23 cellular contexts compared by ENCODE assay signal in the genomic region with DNA sequence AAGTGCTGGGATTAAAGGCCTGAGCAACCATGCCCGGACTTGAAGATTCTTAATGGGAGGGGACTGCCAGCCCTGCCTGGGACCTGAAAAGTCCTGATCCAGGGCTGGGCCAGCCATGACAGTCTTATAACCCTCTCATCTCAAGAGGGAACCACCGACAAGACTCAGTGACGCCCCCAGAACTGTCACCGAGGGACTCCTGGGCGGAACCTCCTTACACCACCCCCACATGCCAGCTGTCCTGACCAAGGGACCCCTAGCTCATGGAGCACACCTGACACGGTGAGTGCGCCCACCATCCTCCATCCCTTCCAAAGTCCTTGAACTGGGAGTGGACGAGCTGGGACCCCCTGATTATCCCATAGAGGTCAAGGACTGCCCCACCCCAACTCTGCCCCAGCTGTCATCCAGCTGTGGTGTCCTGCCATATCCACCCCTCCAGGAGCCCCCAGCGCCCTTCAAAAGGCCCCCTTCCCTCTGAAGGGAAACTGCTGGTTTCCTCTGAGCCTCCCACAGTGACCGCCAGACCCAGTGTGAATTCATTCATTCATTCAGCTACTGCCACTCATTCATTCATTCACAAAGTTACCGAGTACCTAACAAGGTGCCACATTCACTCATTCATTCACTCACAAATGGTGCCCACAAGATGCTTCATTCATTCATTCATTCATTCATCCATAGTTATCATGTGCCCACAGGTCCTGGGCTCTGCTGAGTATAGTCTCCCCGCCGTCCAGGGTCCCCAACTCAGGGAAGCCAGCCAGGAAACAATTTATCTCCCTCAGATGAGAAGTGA. TPM values are rescaled to one million over a fixed set of nuclear protein-coding genes. Genes with fewer than 3 reads are reported as not detected.
"Had no signal": no experiment of that assay in that cellular context is flagged by ENCODE, and none has a peak within 500 bp of the region (broad histone marks: within the 10 kb centered on the region; RNA-seq: fewer than 3 reads in every experiment).

No MANE protein-coding gene starts in this region.

- H3K4me1 ChIP-seq: foreskin keratinocyte had no signal

- H3K27ac Mint-ChIP-seq: activated CD4-positive, alpha-beta T cell treated with anti-CD3 and anti-CD28 coated beads, Interleukin-2, amount 10 ng/mL, durations not matched to agents 7 days and 5 days; T-helper 1 cell treated with Interleukin-12 subunit alpha and Interleukin-12 subunit beta and Interleukin-4 antibody, amounts not matched to agents 30 μg/mL and 1 μg/mL, for 36 hours; WTC11 had no signal

- H3K27me3 Mint-ChIP-seq: activated CD4-positive, alpha-beta T cell treated with anti-CD3 and anti-CD28 coated beads, Interleukin-2, amount 10 ng/mL, durations not matched to agents 7 days and 5 days; effector memory CD8-positive, alpha-beta T cell; naive thymus-derived CD4-positive, alpha-beta T cell had no signal

- H3K4me3 ChIP-seq: left lung, mucosa of descending colon, right atrium auricular region, skin epidermis, transverse colon had no signal

- H3K4me3 Mint-ChIP-seq: activated CD4-positive, alpha-beta T cell treated with anti-CD3 and anti-CD28 coated beads, Interleukin-2, amount 10 ng/mL, durations not matched to agents 7 days and 5 days; effector memory CD8-positive, alpha-beta T cell; T-helper 1 cell treated with Interleukin-12 subunit alpha and Interleukin-12 subunit beta and Interleukin-4 antibody, amounts not matched to agents 30 μg/mL and 1 μg/mL, for 36 hours; WTC11 had no signal

- H3K27ac ChIP-seq: foreskin keratinocyte, left lung, right atrium auricular region, skin epidermis, transverse colon had no signal

- H3K27me3 ChIP-seq: foreskin keratinocyte, left lung, right atrium auricular region, transverse colon had no signal

- H3K9me3 Mint-ChIP-seq: activated CD4-positive, alpha-beta T cell treated with anti-CD3 and anti-CD28 coated beads, Interleukin-2, amount 10 ng/mL, durations not matched to agents 7 days and 5 days; effector memory CD8-positive, alpha-beta T cell; naive thymus-derived CD4-positive, alpha-beta T cell; T-helper 1 cell treated with Interleukin-12 subunit alpha and Interleukin-12 subunit beta and Interleukin-4 antibody, amounts not matched to agents 30 μg/mL and 1 μg/mL, for 36 hours; WTC11 had no signal

- H3K9me3 ChIP-seq: left lung, mucosa of descending colon, right atrium auricular region, transverse colon had no signal

- DNase-seq: activated CD4-positive, alpha-beta T cell treated with anti-CD3 and anti-CD28 coated beads, Interleukin-2, amount 10 ng/mL, durations not matched to agents 7 days and 5 days; activated effector memory CD4-positive, alpha-beta T cell treated with Interleukin-2 at 50 U/mL for 16 hours; dermis blood vessel endothelial cell; effector memory CD8-positive, alpha-beta T cell; foreskin keratinocyte; glutamatergic neuron; hypothalamus; kidney; left lung; mucosa of descending colon; naive thymus-derived CD4-positive, alpha-beta T cell; nucleus accumbens; stimulated activated CD4-positive, alpha-beta T cell treated with anti-CD3 and anti-CD28 coated beads, Interleukin-15, amount 100 ng/mL, for 24 hours; stimulated activated CD4-positive, alpha-beta T cell treated with anti-CD3 and anti-CD28 coated beads, Interleukin-4, amount 100 ng/mL, for 1 hour; stimulated activated naive CD4-positive, alpha-beta T cell; transverse colon had no signal

- ATAC-seq: effector memory CD8-positive, alpha-beta T cell; foreskin keratinocyte; left lung; mucosa of descending colon; naive thymus-derived CD4-positive, alpha-beta T cell; WTC11 had no signal

RNA-seq across cellular contexts. Expression of a gene that starts 29.6 kb away (rescaled TPM):
- total RNA-seq: activated CD4-positive, alpha-beta T cell treated with anti-CD3 and anti-CD28 coated beads, Interleukin-2, amount 10 ng/mL, durations not matched to agents 7 days and 5 days; activated CD8-positive, alpha-beta memory T cell treated with anti-CD3 and anti-CD28 coated beads for 36 hours; chondrocyte; dermis blood vessel endothelial cell; foreskin keratinocyte; left lung; mucosa of descending colon; posterior vena cava; right atrium auricular region had no signal
- polyA plus RNA-seq: foreskin keratinocyte; naive thymus-derived CD4-positive, alpha-beta T cell had no signal

RNA-seq across cellular contexts. Expression of a gene that starts 48.7 kb away (rescaled TPM):
- total RNA-seq: activated CD4-positive, alpha-beta T cell treated with anti-CD3 and anti-CD28 coated beads, Interleukin-2, amount 10 ng/mL, durations not matched to agents 7 days and 5 days; activated CD8-positive, alpha-beta memory T cell treated with anti-CD3 and anti-CD28 coated beads for 36 hours; chondrocyte; dermis blood vessel endothelial cell; posterior vena cava; right atrium auricular region had no signal
- polyA plus RNA-seq: naive thymus-derived CD4-positive, alpha-beta T cell had no signal
